In genomic region chr9:114522847-114523246, GRCh38 we compare ENCODE assay signal across 20 cellular contexts. TPM values are rescaled to one million over a fixed set of nuclear protein-coding genes. Genes with fewer than 3 reads are reported as not detected.
DNase-seq lines count a peak whose midpoint lies in the region; ATAC-seq, FAIRE-seq and TF ChIP-seq lines count a peak whose summit lies in the region.
"Had no signal": no experiment of that assay in that cellular context is flagged by ENCODE, and none has a peak within 500 bp of the region (broad histone marks: within the 10 kb centered on the region; RNA-seq: fewer than 3 reads in every experiment).

No MANE protein-coding gene starts in this region.

- H3K36me3 ChIP-seq in GM23338 (ENCODE audit: insufficient read depth): no peaks in the 10 kb centered on the region
- H3K36me3 ChIP-seq in endodermal cell (ENCODE audit: control insufficient read depth, insufficient read depth, low read length): no peaks in the 10 kb centered on the region
- H3K36me3 ChIP-seq in small intestine (ENCODE audit: control insufficient read depth in 2 of 2, insufficient read depth in 2 of 2, low read length in 2 of 2): no peaks in the 10 kb centered on the region
- H3K36me3 ChIP-seq: BLaER1 treated with 17β-estradiol and CSF1 and Interleukin-3, amounts not matched to agents 10 nM and 100 nM had no signal

- H3K9me3 Mint-ChIP-seq in GM23338 (no peaks in the 10 kb centered on the region), endodermal cell (no peaks in the 10 kb centered on the region)
- H3K9me3 Mint-ChIP-seq: CD4-positive, alpha-beta T cell; CD8-positive, alpha-beta T cell had no signal

- WGBS in endodermal cell (ENCODE audit: insufficient coverage in 1 of 2, insufficient read length in 1 of 2), 2 experiments: 94 to 97% methylated on average over 3 of the region's 3 CpGs
- WGBS in small intestine, 3 donors: 72 to 86% (median 80%) methylated on average over 3 of the region's 3 CpGs

- H3F3A ChIP-seq in GM23338 (replicated peaks; ENCODE audit: low read depth): no peaks in the 10 kb centered on the region

- no peak for TF ChIP-seq CTCF in GM23338 (conservative IDR thresholded peaks at IDR 0.05; ENCODE audit: low read depth in 2 of 2)
- no peak for TF ChIP-seq CTCF in endodermal cell (conservative IDR thresholded peaks at IDR 0.05)

- H3K4me2 ChIP-seq in GM23338: no peak overlapping the region
- H3K4me2 ChIP-seq: A549; BLaER1 treated with 17β-estradiol and CSF1 and Interleukin-3, amounts not matched to agents 10 nM and 100 nM had no signal

- no peaks in the 10 kb centered on the region for H3K79me2 ChIP-seq in GM23338 (replicated peaks; ENCODE audit: insufficient read depth)

- no peaks in the 10 kb centered on the region for H3K27me3 ChIP-seq in GM23338 (ENCODE audit: insufficient read depth)
- peaks cover 53% of the 10 kb centered on the region for H3K27me3 ChIP-seq in endodermal cell (ENCODE audit: control insufficient read depth, insufficient read depth, low read length, poor library complexity, severe bottlenecking)
- no peaks in the 10 kb centered on the region for H3K27me3 ChIP-seq in small intestine (ENCODE audit: control insufficient read depth in 2 of 2, insufficient read depth in 2 of 2, low read length in 2 of 2)
- H3K27me3 ChIP-seq: BLaER1 treated with 17β-estradiol and CSF1 and Interleukin-3, amounts not matched to agents 10 nM and 100 nM had no signal

- no peaks in the 10 kb centered on the region for H4K20me1 ChIP-seq in GM23338 (replicated peaks; ENCODE audit: insufficient read depth)
- H4K20me1 ChIP-seq: BLaER1 treated with 17β-estradiol and CSF1 and Interleukin-3, amounts not matched to agents 10 nM and 100 nM had no signal

- H3K9me2 ChIP-seq in GM23338 (ENCODE audit: insufficient read depth): 0 out of 2 replicates have a peak, but pooled peaks cover 5% of the 10 kb centered on the region

- H3K4me3 ChIP-seq in GM23338 (no peak overlapping the region), endodermal cell (ENCODE audit: low read length) (no peak overlapping the region), small intestine (ENCODE audit: low read depth in 1 of 2, low read length in 2 of 2) (no peak overlapping the region)
- H3K4me3 ChIP-seq: A549; BLaER1 treated with 17β-estradiol and CSF1 and Interleukin-3, amounts not matched to agents 10 nM and 100 nM had no signal

- no peak overlapping the region for H3K27ac Mint-ChIP-seq in GM23338
- no peak overlapping the region for H3K27ac Mint-ChIP-seq in endodermal cell
- H3K27ac Mint-ChIP-seq: B cell; CD4-positive, alpha-beta T cell; CD8-positive, alpha-beta T cell had no signal

- H3K4me3 Mint-ChIP-seq in GM23338 (no peak overlapping the region), endodermal cell (no peak overlapping the region)
- H3K4me3 Mint-ChIP-seq: B cell; CD4-positive, alpha-beta T cell; CD8-positive, alpha-beta T cell had no signal

- ATAC-seq in GM23338 (no peak), HG02885 (IDR thresholded peaks at IDR 0.05; ENCODE audit: poor library complexity, unreplicated experiment) (no peak)
- ATAC-seq: CD8-positive, alpha-beta T cell had no signal

- H2AFZ ChIP-seq in GM23338: peak overlapping the region; percentile 52; the same call in 1 of the 2 replicates

- H3K4me1 ChIP-seq in GM23338 (ENCODE audit: insufficient read depth): no peaks in the 10 kb centered on the region
- H3K4me1 ChIP-seq in endodermal cell (ENCODE audit: control insufficient read depth, insufficient read depth, low read length): no peaks in the 10 kb centered on the region
- H3K4me1 ChIP-seq in small intestine (ENCODE audit: control insufficient read depth in 2 of 2, insufficient read depth in 1 of 2, low read depth in 1 of 2, low read length in 1 of 2): no peaks in the 10 kb centered on the region
- H3K4me1 ChIP-seq: Caco-2 had no signal

- no peaks in the 10 kb centered on the region for H3K4me1 Mint-ChIP-seq in GM23338
- peaks cover 6% of the 10 kb centered on the region for H3K4me1 Mint-ChIP-seq in endodermal cell

- H3K9me3 ChIP-seq in endodermal cell (ENCODE audit: control insufficient read depth, low read length) (no peaks in the 10 kb centered on the region), small intestine (ENCODE audit: control insufficient read depth, low read depth) (no peaks in the 10 kb centered on the region)
- H3K9me3 ChIP-seq: A549; BLaER1 treated with 17β-estradiol and CSF1 and Interleukin-3, amounts not matched to agents 10 nM and 100 nM; Caco-2 had no signal

- no peak for DNase-seq in GM23338 (ENCODE audit: low spot score)
- DNase-seq in endodermal cell: peak; percentile 21
- peak; percentile 75 for DNase-seq in small intestine
- DNase-seq in HuH-7.5 (ENCODE audit: low spot score): no peak
- DNase-seq: AML-193; Caco-2; Calu3; CD4-positive, alpha-beta T cell; CD8-positive, alpha-beta T cell; GF-D8 had no signal

- H3K9ac ChIP-seq in endodermal cell (ENCODE audit: extremely low read depth, low read length, poor library complexity, severe bottlenecking): no peak overlapping the region
- H3K9ac ChIP-seq: BLaER1 treated with 17β-estradiol and CSF1 and Interleukin-3, amounts not matched to agents 10 nM and 100 nM had no signal

- FAIRE-seq in small intestine (lab: Jason Lieb, UNC): no peak
- FAIRE-seq: A549, D721Med, G401.6, GM12891, GM19239 had no signal

- peaks cover 4% of the 10 kb centered on the region for H3K27me3 Mint-ChIP-seq in GM23338 (ENCODE audit: insufficient read depth, low read depth, poor library complexity)
- H3K27me3 Mint-ChIP-seq in endodermal cell (ENCODE audit: insufficient read depth): peaks cover 54% of the 10 kb centered on the region

- H3K27ac ChIP-seq in GM23338 (ENCODE audit: low read depth): no peak overlapping the region
- H3K27ac ChIP-seq in endodermal cell (ENCODE audit: low read depth, low read length): no peak overlapping the region
- H3K27ac ChIP-seq in small intestine (ENCODE audit: low read depth in 1 of 2, low read length in 1 of 2): no peak overlapping the region
- H3K27ac ChIP-seq: 22Rv1; A549; BLaER1 treated with 17β-estradiol and CSF1 and Interleukin-3, amounts not matched to agents 10 nM and 100 nM; C4-2B had no signal

- H3K36me3 Mint-ChIP-seq in GM23338 (ENCODE audit: low read depth) (no peaks in the 10 kb centered on the region), endodermal cell (ENCODE audit: low read depth) (no peaks in the 10 kb centered on the region)
- H3K36me3 Mint-ChIP-seq: CD8-positive, alpha-beta T cell had no signal

TF ChIP-seq in GM23338, 12 proteins besides CTCF, POLR2A, EP300 and RAD21:
- TF ChIP-seq REST (IDR thresholded peaks at IDR 0.05; ENCODE audit: unreplicated experiment) (no peak), POLR2AphosphoS5 (IDR thresholded peaks at IDR 0.05; ENCODE audit: low read depth) (no peak), ZNF331 (CRISPR knock-in tag; IDR thresholded peaks at IDR 0.05; ENCODE audit: low read depth) (no peak), STAT1 (IDR thresholded peaks at IDR 0.05; ENCODE audit: unreplicated experiment) (no peak)

RNA-seq across cellular contexts. Expression of gene WHRN, which starts 17.6 kb away (rescaled TPM):
- 8.9 and 11.2 TPM in 2 replicates for total RNA-seq in GM23338 (2014; rRNA removed; shearing (Covaris generic))
- polyA plus RNA-seq in GM23338 (2016; fragmentation: Nextera tagmentation; extraction: Ambion mirVana): 7.2 and 8.3 TPM in 2 replicates
- total RNA-seq in endodermal cell: 10 to 100 TPM in 1 of 2 donors, 1 to 10 TPM in 1; 7.0 to 12.8 TPM
- 17.9 TPM for polyA plus RNA-seq in endodermal cell (2013, experiment 1 of 2)
- 16.1 TPM for polyA plus RNA-seq in endodermal cell (2013, experiment 2 of 2)
- polyA plus RNA-seq in small intestine: 1 to 10 TPM; 2.7 to 8.6 (median 7.2) TPM

Comparison
In these comparisons a context has a peak if more than half of its experiments do, and no peak if none do; other contexts are left out.
1. DNase-seq: peak in endodermal cell (single experiment) and small intestine (single experiment); none in GM23338 (single experiment) and HuH-7.5 (single experiment).